Comparison of ENCODE assay signal across 15 cellular contexts in the genomic region with DNA sequence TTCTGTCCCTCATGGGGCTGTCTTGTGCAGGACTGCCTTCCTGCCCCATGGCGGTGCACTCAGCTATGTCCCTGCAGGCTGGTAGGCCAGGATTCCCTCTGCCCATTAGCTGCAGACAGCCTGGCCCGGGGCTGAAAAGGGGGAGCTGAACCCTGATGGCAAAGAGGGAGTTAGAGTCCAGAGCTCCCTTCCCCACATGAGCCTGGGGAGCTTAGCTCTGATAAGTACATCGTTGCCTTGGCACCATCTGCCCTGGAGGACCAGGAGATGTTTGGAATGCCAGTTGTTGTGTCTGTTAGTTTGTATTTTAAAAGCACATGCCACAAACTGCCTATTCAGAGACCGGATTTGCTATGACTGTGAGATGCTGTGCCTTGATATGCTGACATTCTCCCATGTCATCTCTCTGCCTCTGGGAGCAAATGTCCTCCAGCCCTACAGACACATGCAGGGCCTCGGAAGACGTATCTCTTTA.
"Had no signal": no experiment of that assay in that cellular context is flagged by ENCODE, and none has a peak within 500 bp of the region (broad histone marks: within the 10 kb centered on the region; RNA-seq: fewer than 3 reads in every experiment).

No MANE protein-coding gene starts in this region.

- H3K9me3 Mint-ChIP-seq: activated CD8-positive, alpha-beta T cell treated with anti-CD3 and anti-CD28 coated beads for 36 hours; mesothelial cell of epicardium had no signal

- H3K27ac ChIP-seq: gastroesophageal sphincter, hepatocyte, lower lobe of right lung, tibial nerve had no signal

- H3K27ac Mint-ChIP-seq: activated CD8-positive, alpha-beta T cell treated with anti-CD3 and anti-CD28 coated beads for 36 hours; mesothelial cell of epicardium; stimulated activated naive B cell treated with anti-CD40 and anti-IgM and Interleukin-4, amounts not matched to agents 10 μg/mL and 1 μg/mL and 100 μg/mL, for 72 hours had no signal

- H3K36me3 Mint-ChIP-seq: mesothelial cell of epicardium; stimulated activated naive B cell treated with anti-CD40 and anti-IgM and Interleukin-4, amounts not matched to agents 10 μg/mL and 1 μg/mL and 100 μg/mL, for 72 hours had no signal

- ATAC-seq: activated CD8-positive, alpha-beta T cell treated with anti-CD3 and anti-CD28 coated beads for 36 hours; gastroesophageal sphincter; lower lobe of right lung; stimulated activated naive B cell treated with anti-CD40 and anti-IgM and Interleukin-4, amounts not matched to agents 10 μg/mL and 1 μg/mL and 100 μg/mL, for 72 hours had no signal

- H3K36me3 ChIP-seq: gastroesophageal sphincter, lower lobe of right lung, tibial nerve had no signal

- H3K4me2 ChIP-seq: hepatocyte, smooth muscle cell had no signal

- H3K4me1 ChIP-seq: lower lobe of right lung, tibial nerve had no signal

- H3K4me3 Mint-ChIP-seq: activated CD8-positive, alpha-beta T cell treated with anti-CD3 and anti-CD28 coated beads for 36 hours; mesothelial cell of epicardium; stimulated activated naive B cell treated with anti-CD40 and anti-IgM and Interleukin-4, amounts not matched to agents 10 μg/mL and 1 μg/mL and 100 μg/mL, for 72 hours had no signal

- DNase-seq: activated CD4-positive, alpha-beta T cell treated with anti-CD3 and anti-CD28 coated beads for 4 hours; activated CD8-positive, alpha-beta memory T cell treated with anti-CD3 and anti-CD28 coated beads, Interleukin-2, amount 50 U/mL, for 48 hours; activated CD8-positive, alpha-beta T cell treated with anti-CD3 and anti-CD28 coated beads for 36 hours; activated naive CD4-positive, alpha-beta T cell treated with Interleukin-2 at 50 U/mL for 16 hours; central memory CD4-positive, alpha-beta T cell; effector CD8-positive, alpha-beta T cell; lower lobe of right lung; stimulated activated naive B cell treated with anti-CD40 and anti-IgM and Interleukin-4, amounts not matched to agents 10 μg/mL and 1 μg/mL and 100 μg/mL, for 72 hours; T-helper 9 cell had no signal

- H3K27me3 ChIP-seq: gastroesophageal sphincter, hepatocyte, tibial nerve had no signal

- H3K4me3 ChIP-seq: coronary artery, gastroesophageal sphincter, hepatocyte, lower lobe of right lung, smooth muscle cell, tibial nerve had no signal

- H3K9me3 ChIP-seq: gastroesophageal sphincter, lower lobe of right lung, tibial nerve had no signal

- H2AFZ ChIP-seq: hepatocyte had no signal

- H3K79me2 ChIP-seq: hepatocyte had no signal
